Comparison of ENCODE assay signal across 28 cellular contexts in the genomic region with DNA sequence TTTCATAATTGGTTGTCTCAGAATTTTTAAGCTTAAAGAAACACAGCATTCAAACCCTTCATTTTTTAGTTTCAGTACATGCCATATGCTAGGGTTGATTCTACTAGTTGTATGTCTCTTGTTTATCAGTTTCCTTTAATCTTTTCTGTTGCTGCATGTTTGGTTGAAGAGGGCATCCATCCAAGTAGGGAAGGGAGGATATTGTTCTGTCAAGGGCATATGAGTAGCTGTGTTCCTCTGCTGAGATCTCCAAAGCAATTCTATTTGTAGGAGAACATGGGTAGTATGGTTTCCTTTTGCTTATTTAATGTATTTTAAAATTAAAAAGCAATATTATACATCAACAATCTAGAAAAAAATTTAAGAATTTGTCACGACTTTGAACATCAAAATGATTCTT.
"Had no signal": no experiment of that assay in that cellular context is flagged by ENCODE, and none has a peak within 500 bp of the region (broad histone marks: within the 10 kb centered on the region; RNA-seq: fewer than 3 reads in every experiment).

No MANE protein-coding gene starts in this region.

- H3K27me3 ChIP-seq: adrenal gland, ascending aorta, breast epithelium, cardiac muscle cell, esophagus muscularis mucosa, gastroesophageal sphincter had no signal

- H3K4me3 ChIP-seq: adrenal gland, ascending aorta, breast epithelium, cardiac muscle cell, esophagus muscularis mucosa, gastroesophageal sphincter had no signal

- H3K36me3 ChIP-seq: adrenal gland, ascending aorta, breast epithelium, cardiac muscle cell, esophagus muscularis mucosa, gastroesophageal sphincter had no signal

- H3K4me1 ChIP-seq: adrenal gland, ascending aorta, breast epithelium, esophagus muscularis mucosa, gastroesophageal sphincter had no signal

- H3K9me3 ChIP-seq: adrenal gland, ascending aorta, breast epithelium, esophagus muscularis mucosa, gastroesophageal sphincter had no signal

- H3K27ac ChIP-seq: adrenal gland, ascending aorta, breast epithelium, cardiac muscle cell, esophagus muscularis mucosa, gastroesophageal sphincter had no signal

- DNase-seq: activated CD4-positive, alpha-beta memory T cell treated with anti-CD3 and anti-CD28 coated beads for 36 hours; activated CD4-positive, alpha-beta T cell treated with anti-CD3 and anti-CD28 coated beads for 36 hours; activated CD4-positive, alpha-beta T cell treated with anti-CD3 and anti-CD28 coated beads, Interleukin-2, amount 10 ng/mL, durations not matched to agents 24 days and 14 days; activated CD4-positive, CD25-positive, alpha-beta regulatory T cell; activated CD4-positive, CD25-positive, alpha-beta regulatory T cell treated with anti-CD3 and anti-CD28 coated beads, Interleukin-2, amount 50 U/mL, for 72 hours; activated CD8-positive, alpha-beta memory T cell treated with anti-CD3 and anti-CD28 coated beads, Interleukin-2, amount 10 ng/mL, durations not matched to agents 7 days and 5 days; activated CD8-positive, alpha-beta memory T cell treated with anti-CD3 and anti-CD28 coated beads, Interleukin-2, amount 50 U/mL, for 4 hours; activated CD8-positive, alpha-beta T cell treated with anti-CD3 and anti-CD28 coated beads, Interleukin-2, amount 10 ng/mL, durations not matched to agents 7 days and 5 days; activated effector memory CD4-positive, alpha-beta T cell treated with anti-CD3 and anti-CD28 coated beads, Interleukin-2, amount 50 U/mL, for 16 hours; activated naive CD4-positive, alpha-beta T cell treated with anti-CD3 and anti-CD28 coated beads for 36 hours; activated naive CD8-positive, alpha-beta T cell treated with anti-CD3 and anti-CD28 coated beads for 36 hours; activated naive CD8-positive, alpha-beta T cell treated with anti-CD3 and anti-CD28 coated beads, Interleukin-2, amount 50 U/mL, for 24 hours; activated T-cell treated with anti-CD3 and anti-CD28 coated beads, Interleukin-2, amount 50 U/mL, for 1 hour; activated T-cell treated with anti-CD3 and anti-CD28 coated beads, Interleukin-2, amount 50 U/mL, for 48 hours; adrenal gland; cortex of kidney; dermis blood vessel endothelial cell; effector CD4-positive, alpha-beta T cell; effector memory CD8-positive, alpha-beta T cell; erythroblast; foreskin melanocyte; T-helper 2 cell had no signal

- FAIRE-seq: colon had no signal

- ATAC-seq: activated CD4-positive, alpha-beta T cell treated with anti-CD3 and anti-CD28 coated beads for 36 hours; activated CD8-positive, alpha-beta memory T cell treated with anti-CD3 and anti-CD28 coated beads, Interleukin-2, amount 10 ng/mL, durations not matched to agents 7 days and 5 days; activated CD8-positive, alpha-beta T cell treated with anti-CD3 and anti-CD28 coated beads, Interleukin-2, amount 10 ng/mL, durations not matched to agents 7 days and 5 days; activated naive CD8-positive, alpha-beta T cell treated with anti-CD3 and anti-CD28 coated beads, Interleukin-2, amount 50 U/mL, for 24 hours; effector memory CD8-positive, alpha-beta T cell; gastroesophageal sphincter had no signal
